19 cellular contexts compared by ENCODE assay signal in genomic region chr15:98666441-98666840, GRCh38. TPM values are rescaled to one million over a fixed set of nuclear protein-coding genes. Genes with fewer than 3 reads are reported as not detected.
DNase-seq lines count a peak whose midpoint lies in the region; ATAC-seq, FAIRE-seq and TF ChIP-seq lines count a peak whose summit lies in the region.
"Had no signal": no experiment of that assay in that cellular context is flagged by ENCODE, and none has a peak within 500 bp of the region (broad histone marks: within the 10 kb centered on the region; RNA-seq: fewer than 3 reads in every experiment).

No MANE protein-coding gene starts in this region.

- H3K36me3 ChIP-seq in CD4-positive, CD25-positive, alpha-beta regulatory T cell (ENCODE audit: control insufficient read depth, insufficient read depth, low read length) = no peaks in the 10 kb centered on the region
- no peaks in the 10 kb centered on the region for H3K36me3 ChIP-seq in astrocyte (ENCODE audit: insufficient read depth, low read length)

- H3K4me1 ChIP-seq in CD4-positive, CD25-positive, alpha-beta regulatory T cell (ENCODE audit: control insufficient read depth, insufficient read depth, low read length, poor library complexity, severe bottlenecking) = peaks cover 10% of the 10 kb centered on the region
- peaks cover 41% of the 10 kb centered on the region for H3K4me1 ChIP-seq in astrocyte (ENCODE audit: insufficient read depth, low read length)

- H3K27me3 Mint-ChIP-seq in CD4-positive, CD25-positive, alpha-beta regulatory T cell = peaks cover 5% of the 10 kb centered on the region
- peaks cover 2% of the 10 kb centered on the region for H3K27me3 Mint-ChIP-seq in HFFc6 (ENCODE audit: insufficient read depth)
- no peaks in the 10 kb centered on the region for H3K27me3 Mint-ChIP-seq in astrocyte (ENCODE audit: low read depth, unreplicated experiment)
- H3K27me3 Mint-ChIP-seq in nephron progenitor cell (ENCODE audit: low read depth, poor library complexity) = peaks cover 10% of the 10 kb centered on the region
- H3K27me3 Mint-ChIP-seq in immature natural killer cell (ENCODE audit: low read depth in 3 of 3) = peaks cover 0 to 2% (median 0%) of the 10 kb centered on the region in 3 donors
- no peaks in the 10 kb centered on the region for H3K27me3 Mint-ChIP-seq in activated CD8-positive, alpha-beta T cell treated with anti-CD3 and anti-CD28 coated beads for 36 hours

- H3K27ac ChIP-seq in CD4-positive, CD25-positive, alpha-beta regulatory T cell (ENCODE audit: insufficient read depth, low read length, poor library complexity, severe bottlenecking) = no peak overlapping the region
- H3K27ac ChIP-seq in astrocyte (ENCODE audit: low read depth, low read length) = no peak overlapping the region
- H3K27ac ChIP-seq: GM23248, SK-N-MC had no signal

- peak overlapping the region in 1 of 4 donors; percentile 3 for H3K4me3 Mint-ChIP-seq in CD4-positive, CD25-positive, alpha-beta regulatory T cell
- H3K4me3 Mint-ChIP-seq in HFFc6 (no peak overlapping the region), astrocyte (ENCODE audit: unreplicated experiment) (no peak overlapping the region), nephron progenitor cell (no peak overlapping the region), immature natural killer cell (no peak overlapping the region)
- no peak overlapping the region for H3K4me3 Mint-ChIP-seq in activated CD8-positive, alpha-beta T cell treated with anti-CD3 and anti-CD28 coated beads for 36 hours

- H3K27me3 ChIP-seq in CD4-positive, CD25-positive, alpha-beta regulatory T cell (ENCODE audit: control insufficient read depth, insufficient read depth, low read length) = no peaks in the 10 kb centered on the region
- no peaks in the 10 kb centered on the region for H3K27me3 ChIP-seq in astrocyte (ENCODE audit: insufficient read depth, low read length)

- no peak for ATAC-seq in CD4-positive, CD25-positive, alpha-beta regulatory T cell (ENCODE audit: low read depth in 2 of 2)
- ATAC-seq in activated CD8-positive, alpha-beta T cell treated with anti-CD3 and anti-CD28 coated beads for 36 hours = no peak
- ATAC-seq: Panc1, Right ventricle myocardium inferior had no signal

- H3K9me3 ChIP-seq in CD4-positive, CD25-positive, alpha-beta regulatory T cell (ENCODE audit: control insufficient read depth in 2 of 2, low read length in 2 of 2) = no peaks in the 10 kb centered on the region
- no peaks in the 10 kb centered on the region for H3K9me3 ChIP-seq in astrocyte (ENCODE audit: insufficient read depth, low read depth, low read length)

- no peak overlapping the region for H3K4me3 ChIP-seq in CD4-positive, CD25-positive, alpha-beta regulatory T cell (ENCODE audit: low read depth, low read length)
- H3K4me3 ChIP-seq in astrocyte (ENCODE audit: insufficient read depth, low read depth, low read length) = no peak overlapping the region
- H3K4me3 ChIP-seq: GM23248, SK-N-MC had no signal

- TF ChIP-seq CTCF in HFFc6 (IDR thresholded peaks at IDR 0.05) = no peak
- TF ChIP-seq CTCF in astrocyte (IDR thresholded peaks at IDR 0.05; ENCODE audit: insufficient read depth, low read depth, low read length) = no peak
- TF ChIP-seq CTCF in nephron progenitor cell (IDR thresholded peaks at IDR 0.05) = no peak
- no peak for TF ChIP-seq CTCF in activated CD8-positive, alpha-beta T cell treated with anti-CD3 and anti-CD28 coated beads for 36 hours (IDR thresholded peaks at IDR 0.05)

- peaks cover 0 to 93% (median 32%) of the 10 kb centered on the region in 4 donors for H3K4me1 Mint-ChIP-seq in CD4-positive, CD25-positive, alpha-beta regulatory T cell
- peaks cover 75% of the 10 kb centered on the region for H3K4me1 Mint-ChIP-seq in HFFc6 (ENCODE audit: low read depth)
- H3K4me1 Mint-ChIP-seq in astrocyte (ENCODE audit: low read depth, unreplicated experiment) = peaks cover 70% of the 10 kb centered on the region
- H3K4me1 Mint-ChIP-seq in nephron progenitor cell = peaks cover 70% of the 10 kb centered on the region
- peaks cover 40 to 51% of the 10 kb centered on the region in 2 donors for H3K4me1 Mint-ChIP-seq in immature natural killer cell
- H3K4me1 Mint-ChIP-seq in activated CD8-positive, alpha-beta T cell treated with anti-CD3 and anti-CD28 coated beads for 36 hours (ENCODE audit: low read depth) = peaks cover 65% of the 10 kb centered on the region

- H3K9me3 Mint-ChIP-seq in CD4-positive, CD25-positive, alpha-beta regulatory T cell = no peaks in the 10 kb centered on the region
- no peaks in the 10 kb centered on the region for H3K9me3 Mint-ChIP-seq in HFFc6
- no peaks in the 10 kb centered on the region for H3K9me3 Mint-ChIP-seq in astrocyte (ENCODE audit: unreplicated experiment)
- H3K9me3 Mint-ChIP-seq in nephron progenitor cell = no peaks in the 10 kb centered on the region
- H3K9me3 Mint-ChIP-seq in immature natural killer cell = no peaks in the 10 kb centered on the region
- H3K9me3 Mint-ChIP-seq in activated CD8-positive, alpha-beta T cell treated with anti-CD3 and anti-CD28 coated beads for 36 hours = no peaks in the 10 kb centered on the region
- H3K9me3 Mint-ChIP-seq: CD4-positive, alpha-beta memory T cell had no signal

- POLR2A ChIA-PET in activated CD8-positive, alpha-beta T cell treated with anti-CD3 and anti-CD28 coated beads for 36 hours (lab: Charles Lee) = no interaction called here

- intact Hi-C loops in activated CD8-positive, alpha-beta T cell treated with anti-CD3 and anti-CD28 coated beads for 36 hours (cut with micrococcal nuclease) = no loop called here

- no peak for FAIRE-seq in astrocyte (lab: Jason Lieb, UNC)
- FAIRE-seq: D721Med had no signal

- peak overlapping the region in 2 of 3 donors; percentile 20 to 58 for H3K27ac Mint-ChIP-seq in CD4-positive, CD25-positive, alpha-beta regulatory T cell
- H3K27ac Mint-ChIP-seq in HFFc6 (0 out of 2 replicates have a peak overlapping the region, but pooled peaks have one; percentile 47), astrocyte (ENCODE audit: unreplicated experiment) (peak overlapping the region; percentile 99), nephron progenitor cell (peak overlapping the region; percentile 88), immature natural killer cell (no peak overlapping the region)
- H3K27ac Mint-ChIP-seq in activated CD8-positive, alpha-beta T cell treated with anti-CD3 and anti-CD28 coated beads for 36 hours = no peak overlapping the region
- H3K27ac Mint-ChIP-seq: CD4-positive, alpha-beta memory T cell had no signal

- CTCF ChIA-PET in activated CD8-positive, alpha-beta T cell treated with anti-CD3 and anti-CD28 coated beads for 36 hours (lab: Charles Lee) = interaction anchor here (1.2 to 2.5 kb wide), 3 partner anchors 8 to 147 kb away, joined by 3 to 9 read pairs (median 4); no protein-coding TSS in a partner anchor

- H3K79me2 ChIP-seq in astrocyte (ENCODE audit: insufficient read depth, low read length) = peaks cover 100% of the 10 kb centered on the region

- DNase-seq in CD4-positive, CD25-positive, alpha-beta regulatory T cell = no peak
- DNase-seq in HFFc6 (no peak), astrocyte (ENCODE audit: low read depth) (no peak), nephron progenitor cell (no peak), immature natural killer cell (no peak)
- no peak for DNase-seq in activated CD8-positive, alpha-beta T cell treated with anti-CD3 and anti-CD28 coated beads for 36 hours
- no peak for DNase-seq in NK-92 treated with Interleukin-12 subunit alpha and Interleukin-12 subunit beta, amount 100 ng/mL, for 24 hours (lab: John Stamatoyannopoulos, UW)
- DNase-seq: CD4-positive, alpha-beta memory T cell; DMS79; GM23248; Karpas-422; MM.1S; NCI-H1105; NCI-H1694; NCI-H510A treated with DMSO at 0.1 percent for 48 hours had no signal

- H2AFZ ChIP-seq in astrocyte (ENCODE audit: low read depth, low read length) = no peak overlapping the region
- H2AFZ ChIP-seq: GM23248 had no signal

- no peak overlapping the region for H3K4me2 ChIP-seq in astrocyte (ENCODE audit: low read length)

- H3K36me3 Mint-ChIP-seq in CD4-positive, CD25-positive, alpha-beta regulatory T cell = no peaks in the 10 kb centered on the region
- H3K36me3 Mint-ChIP-seq in HFFc6 (ENCODE audit: low read depth) (no peaks in the 10 kb centered on the region), astrocyte (ENCODE audit: low read depth, unreplicated experiment) (peaks cover 9% of the 10 kb centered on the region), nephron progenitor cell (ENCODE audit: low read depth) (peaks cover 24% of the 10 kb centered on the region), immature natural killer cell (no peaks in the 10 kb centered on the region)
- H3K36me3 Mint-ChIP-seq in activated CD8-positive, alpha-beta T cell treated with anti-CD3 and anti-CD28 coated beads for 36 hours (ENCODE audit: low read depth) = peaks cover 3% of the 10 kb centered on the region
- H3K36me3 Mint-ChIP-seq: CD4-positive, alpha-beta memory T cell had no signal

- H3K9ac ChIP-seq in astrocyte (ENCODE audit: low read length) = no peak overlapping the region
- H3K9ac ChIP-seq: GM23248 had no signal

- H4K20me1 ChIP-seq in astrocyte (ENCODE audit: insufficient read depth, low read length) = peaks cover 97% of the 10 kb centered on the region

RNA-seq across cellular contexts. Expression of gene IGF1R, which starts 18.1 kb away (rescaled TPM):
- 14.2 TPM for total RNA-seq in CD4-positive, CD25-positive, alpha-beta regulatory T cell
- polyA plus RNA-seq in CD4-positive, CD25-positive, alpha-beta regulatory T cell = 1 to 10 TPM; 1.6 to 4.2 (median 2.8) TPM
- total RNA-seq in HFFc6 (2021; fragmentation: NEBNext Ultra II Directional; extraction: Animal tissue kit (Norgen Biotek cat#: 25700)) = 10 to 100 TPM; 46.7 to 61.9 (median 50.1) TPM
- 247 and 270 TPM in 2 replicates for total RNA-seq in astrocyte
- polyA plus RNA-seq in immature natural killer cell = 1 to 10 TPM; 1.4 to 4.7 (median 1.4) TPM
- 10 to 100 TPM; 22.8 to 24.7 TPM for total RNA-seq in activated CD8-positive, alpha-beta T cell treated with anti-CD3 and anti-CD28 coated beads for 36 hours

Comparison
In these comparisons a context has a peak if more than half of its experiments do, and no peak if none do; other contexts are left out.
1. H3K27ac Mint-ChIP-seq: peak in CD4-positive, CD25-positive, alpha-beta regulatory T cell (2 of 3), HFFc6 (single experiment), astrocyte (single experiment) and nephron progenitor cell (single experiment); none in immature natural killer cell (0 of 6) and activated CD8-positive, alpha-beta T cell treated with anti-CD3 and anti-CD28 coated beads for 36 hours (single experiment).